In genomic region chr5:134000116-134000515, GRCh38 we compare ENCODE assay signal across 1 cellular context.
TF ChIP-seq lines count a peak whose summit lies in the region.

No MANE protein-coding gene starts in this region.

TF ChIP-seq in IMR-90, 13 proteins besides CTCF, POLR2A, EP300 and RAD21 (continued from another document):
- TF ChIP-seq USF2 (IDR thresholded peaks at IDR 0.05; ENCODE audit: low read depth, low read length) (no peak), NFE2L2 (IDR thresholded peaks at IDR 0.05; ENCODE audit: low read depth, low read length) (no peak), MAFK (IDR thresholded peaks at IDR 0.05; ENCODE audit: low read depth, low read length) (no peak), BHLHE40 (IDR thresholded peaks at IDR 0.05; ENCODE audit: low read depth, low read length) (no peak), CHD1 (IDR thresholded peaks at IDR 0.05; ENCODE audit: low read depth, low read length) (no peak), MXI1 (IDR thresholded peaks at IDR 0.05; ENCODE audit: borderline replicate concordance, low read depth, low read length) (no peak), RCOR1 (IDR thresholded peaks at IDR 0.05; ENCODE audit: insufficient replicate concordance, low read length) (no peak), RFX5 (IDR thresholded peaks at IDR 0.05; ENCODE audit: low read depth, low read length) (no peak), FOS (IDR thresholded peaks at IDR 0.05; ENCODE audit: low read depth, low read length) (no peak)
